Comparison of ENCODE assay signal across 16 cellular contexts in genomic region chrX:109187473-109188168, GRCh38.
DNase-seq lines count a peak whose midpoint lies in the region; ATAC-seq, FAIRE-seq and TF ChIP-seq lines count a peak whose summit lies in the region.
"Had no signal": no experiment of that assay in that cellular context is flagged by ENCODE, and none has a peak within 500 bp of the region (broad histone marks: within the 10 kb centered on the region; RNA-seq: fewer than 3 reads in every experiment).

No MANE protein-coding gene starts in this region.

- no peak overlapping the region for H3K14ac ChIP-seq in H1 (ENCODE audit: insufficient read length)

- H3K23me2 ChIP-seq in H1 (ENCODE audit: low read depth, low read length): no peaks in the 10 kb centered on the region; the same call in 1 of the 2 replicates

- TF ChIP-seq CTCF in H1 (IDR thresholded peaks at IDR 0.05; ENCODE audit: control extremely low read depth in 1 of 3, insufficient read depth in 1 of 3, low read depth in 1 of 3, low read length in 3 of 3) (no peak), D721Med (IDR thresholded peaks at IDR 0.05; ENCODE audit: insufficient read depth, missing control alignments) (no peak)

- no peaks in the 10 kb centered on the region for H3K4me1 Mint-ChIP-seq in T-helper 17 cell
- H3K4me1 Mint-ChIP-seq: naive thymus-derived CD4-positive, alpha-beta T cell had no signal

- no peak overlapping the region for H3K23ac ChIP-seq in H1 (ENCODE audit: insufficient read length)

- H2AK5ac ChIP-seq in H1 (ENCODE audit: low read depth, low read length): no peak overlapping the region

- WGBS in H1 (ENCODE audit: extremely low coverage in 1 of 2, insufficient coverage in 1 of 2, insufficient read length in 1 of 2, insufficient replicate concordance in 2 of 2, low coverage in 1 of 2, low lambda C conversion rate in 2 of 2, missing lambda C conversion rate in 1 of 2), 2 experiments: 85% methylated on average over 2 of the region's 2 CpGs; no CpG with 5 or more reads in 1 of the 2 experiments

- H3K9ac ChIP-seq in H1 (replicated peaks in 1 of 4; ENCODE audit: extremely low read depth in 1 of 4, low read depth in 3 of 4, low read length in 3 of 4): no peak overlapping the region

- no peaks in the 10 kb centered on the region for H3K79me1 ChIP-seq in H1 (ENCODE audit: low read depth, low read length)

- no peak overlapping the region for H4K8ac ChIP-seq in H1 (ENCODE audit: extremely low read depth, insufficient read depth, low read length)

- H4K91ac ChIP-seq in H1 (replicated peaks; ENCODE audit: insufficient read length, low read length): no peak overlapping the region

- CTCF ChIA-PET in H1 (lab: Charles Lee; ENCODE audit: partially characterized antibody): no interaction called here

- peak; percentile 3 for DNase-seq in DMS53 (lab: John Stamatoyannopoulos, UW)
- no peak for DNase-seq in DMS53 treated with DMSO at 0.1 percent for 48 hours (lab: John Stamatoyannopoulos, UW; ENCODE audit: unreplicated experiment)
- no peak for DNase-seq in H1 (ENCODE audit: low read depth in 1 of 2, low spot score in 2 of 2)
- DNase-seq in A172 (ENCODE audit: low spot score): no peak
- no peak for DNase-seq in T-helper 17 cell
- DNase-seq in D721Med (ENCODE audit: insufficient read length, low spot score): no peak
- DNase-seq: KBM-7; kidney glomerular epithelial cell; naive thymus-derived CD4-positive, alpha-beta T cell; NCI-H2227 treated with DMSO at 0.1 percent for 48 hours; SHP77 treated with DMSO at 0.1 percent for 48 hours had no signal

- H3K4me3 ChIP-seq in H1 (ENCODE audit: extremely low read depth in 1 of 4, insufficient read depth in 2 of 4, low read depth in 3 of 4, low read length in 4 of 4): no peak overlapping the region

- no peaks in the 10 kb centered on the region for H3K79me2 ChIP-seq in H1 (ENCODE audit: control insufficient read depth in 1 of 2, insufficient read depth in 2 of 2, low read length in 2 of 2)

- no peaks in the 10 kb centered on the region for H4K20me1 ChIP-seq in H1 (replicated peaks in 1 of 2; ENCODE audit: control insufficient read depth in 1 of 2, insufficient read depth in 2 of 2, low read length in 2 of 2)

- no peak overlapping the region for H3K4me2 ChIP-seq in H1 (ENCODE audit: insufficient read depth in 1 of 2, low read depth in 2 of 2, low read length in 2 of 2)

- H3K9me3 ChIP-seq in H1 (ENCODE audit: insufficient read depth in 2 of 2, low read depth in 1 of 2, low read length in 1 of 2) (no peaks in the 10 kb centered on the region), T-helper 17 cell (ENCODE audit: control insufficient read depth, low read length, poor library complexity, severe bottlenecking) (no peaks in the 10 kb centered on the region)

- H3K36me3 ChIP-seq in H1 (ENCODE audit: control insufficient read depth in 2 of 4, insufficient read depth in 4 of 4, low read length in 3 of 4): no peaks in the 10 kb centered on the region

- ATAC-seq in GM21717 (IDR thresholded peaks at IDR 0.05; ENCODE audit: unreplicated experiment) (peak; percentile 79), HG03103 (IDR thresholded peaks at IDR 0.05; ENCODE audit: low read depth, unreplicated experiment) (peak; percentile 75), T-helper 17 cell (no peak)
- ATAC-seq: naive thymus-derived CD4-positive, alpha-beta T cell had no signal

- 0 out of 2 replicates have a peak overlapping the region, but pooled peaks have one; percentile 27 for H2BK12ac ChIP-seq in H1 (ENCODE audit: low read depth, low read length)

- no peak overlapping the region for H4K5ac ChIP-seq in H1 (ENCODE audit: insufficient read length, low read depth, low read length)

- POLR2A ChIA-PET in H1 (lab: Charles Lee; ENCODE audit: partially characterized antibody): no interaction called here

- TF ChIP-seq EP300 in H1 (IDR thresholded peaks at IDR 0.05; ENCODE audit: borderline replicate concordance in 1 of 2, low read depth in 2 of 2, low read length in 2 of 2): no peak

- no peak overlapping the region for H2BK120ac ChIP-seq in H1 (replicated peaks; ENCODE audit: low read depth, low read length)

- TF ChIP-seq POLR2A in H1 (IDR thresholded peaks at IDR 0.05; ENCODE audit: control extremely low read depth in 1 of 2, low read depth in 2 of 2, low read length in 2 of 2): no peak

- no peak overlapping the region for H2BK15ac ChIP-seq in H1 (ENCODE audit: low read length)

- no peaks in the 10 kb centered on the region for H3K27me3 Mint-ChIP-seq in T-helper 17 cell
- H3K27me3 Mint-ChIP-seq: naive thymus-derived CD4-positive, alpha-beta T cell had no signal

- no peak overlapping the region for H3K27ac Mint-ChIP-seq in T-helper 17 cell
- H3K27ac Mint-ChIP-seq: naive thymus-derived CD4-positive, alpha-beta T cell had no signal

- no peaks in the 10 kb centered on the region for H3K27me3 ChIP-seq in H1 (replicated peaks in 1 of 4; ENCODE audit: control insufficient read depth in 3 of 4, extremely low read depth in 1 of 4, insufficient read depth in 3 of 4, low read length in 3 of 4)

- no peak overlapping the region for H2BK20ac ChIP-seq in H1 (ENCODE audit: low read length)

- TF ChIP-seq RAD21 in H1 (IDR thresholded peaks at IDR 0.05 in 1 of 2, conservative IDR thresholded peaks at IDR 0.05 in 1 of 2; ENCODE audit: low read depth in 2 of 2, low read length in 2 of 2): no peak

- H3K56ac ChIP-seq in H1 (replicated peaks; ENCODE audit: insufficient read length, low read depth, low read length): no peak overlapping the region

- H3K27ac ChIP-seq in H1 (ENCODE audit: low read depth, low read length): no peak overlapping the region
- H3K27ac ChIP-seq: 22Rv1 had no signal

- H3K4ac ChIP-seq in H1 (replicated peaks; ENCODE audit: insufficient read length, low read depth, low read length): no peak overlapping the region

- no peaks in the 10 kb centered on the region for H3K36me3 Mint-ChIP-seq in T-helper 17 cell (ENCODE audit: low read depth)
- H3K36me3 Mint-ChIP-seq: naive thymus-derived CD4-positive, alpha-beta T cell had no signal

- H2BK5ac ChIP-seq in H1 (ENCODE audit: low read depth, low read length): no peak overlapping the region

- H2AFZ ChIP-seq in H1 (ENCODE audit: low read length): no peak overlapping the region

- H3K4me1 ChIP-seq in H1 (replicated peaks in 1 of 4; ENCODE audit: control insufficient read depth in 3 of 4, insufficient read depth in 4 of 4, low read length in 3 of 4): peaks cover 0 to 6% (median 0%) of the 10 kb centered on the region in 4 experiments; a peak in 2 of 7 replicates

- H3K4me3 Mint-ChIP-seq in T-helper 17 cell: no peak overlapping the region
- H3K4me3 Mint-ChIP-seq: naive thymus-derived CD4-positive, alpha-beta T cell had no signal

- FAIRE-seq in H1 (lab: Jason Lieb, UNC) (no peak), D721Med (lab: Jason Lieb, UNC) (no peak)
- FAIRE-seq: colon, frontal cortex had no signal

- H3K18ac ChIP-seq in H1 (ENCODE audit: extremely low read depth, low read length): no peak overlapping the region

TF ChIP-seq in H1, 55 proteins besides CTCF, POLR2A, EP300 and RAD21:
- no peak for TF ChIP-seq FOSL1 (IDR thresholded peaks at IDR 0.05; ENCODE audit: insufficient read depth, low read depth, low read length)
- TF ChIP-seq RBBP5 (IDR thresholded peaks at IDR 0.05; ENCODE audit: borderline replicate concordance, low read depth, low read length): no peak
- no peak for TF ChIP-seq SP1 (IDR thresholded peaks at IDR 0.05; ENCODE audit: low read depth, low read length)
- no peak for TF ChIP-seq CEBPB (IDR thresholded peaks at IDR 0.05; ENCODE audit: low read depth, low read length)
- TF ChIP-seq CHD2 (IDR thresholded peaks at IDR 0.05; ENCODE audit: low read length): no peak
- no peak for TF ChIP-seq HDAC6 (IDR thresholded peaks at IDR 0.05; ENCODE audit: low read depth, low read length)
- no peak for TF ChIP-seq EGR1 (IDR thresholded peaks at IDR 0.05; ENCODE audit: borderline replicate concordance, low read depth, low read length)
- TF ChIP-seq, protein P1, sequence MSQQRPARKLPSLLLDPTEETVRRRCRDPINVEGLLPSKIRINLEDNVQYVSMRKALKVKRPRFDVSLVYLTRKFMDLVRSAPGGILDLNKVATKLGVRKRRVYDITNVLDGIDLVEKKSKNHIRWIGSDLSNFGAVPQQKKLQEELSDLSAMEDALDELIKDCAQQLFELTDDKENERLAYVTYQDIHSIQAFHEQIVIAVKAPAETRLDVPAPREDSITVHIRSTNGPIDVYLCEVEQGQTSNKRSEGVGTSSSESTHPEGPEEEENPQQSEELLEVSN (IDR thresholded peaks at IDR 0.05): no peak
- TF ChIP-seq PHF8 (conservative IDR thresholded peaks at IDR 0.05; ENCODE audit: low read depth, low read length): no peak
- no peak for TF ChIP-seq POU5F1 (IDR thresholded peaks at IDR 0.05; ENCODE audit: low read depth, low read length)
- TF ChIP-seq SIN3A (conservative IDR thresholded peaks at IDR 0.05 in 1 of 2, IDR thresholded peaks at IDR 0.05 in 1 of 2; ENCODE audit: low read depth in 1 of 2, low read length in 2 of 2): no peak
- no peak for TF ChIP-seq SAP30 (IDR thresholded peaks at IDR 0.05; ENCODE audit: insufficient read depth, insufficient replicate concordance, low read length)
- TF ChIP-seq SIX5 (IDR thresholded peaks at IDR 0.05; ENCODE audit: low read depth, low read length): no peak
